ENCODE assay signal across 18 cellular contexts in the genomic region with DNA sequence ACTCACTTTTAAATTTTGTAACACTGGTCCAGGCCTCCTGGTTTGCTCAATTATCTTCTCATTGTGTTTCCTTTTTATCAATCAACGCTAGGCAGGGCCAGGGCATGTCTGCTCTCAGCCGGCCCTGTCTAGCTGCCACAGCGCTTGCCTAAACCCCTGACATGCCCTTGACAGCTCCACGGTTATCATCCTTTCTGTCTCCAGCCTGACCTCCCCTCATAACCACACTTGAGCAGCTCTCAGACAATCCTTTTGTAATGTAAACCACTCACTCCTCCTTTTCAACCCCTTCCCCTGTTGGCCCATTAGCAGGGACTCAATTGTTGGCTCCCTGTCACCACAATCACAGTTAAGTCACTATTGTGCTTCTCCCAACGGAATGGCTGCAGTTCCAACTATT.
DNase-seq lines count a peak whose midpoint lies in the region; ATAC-seq lines count a peak whose summit lies in the region.
"Had no signal": no experiment of that assay in that cellular context is flagged by ENCODE, and none has a peak within 500 bp of the region (broad histone marks: within the 10 kb centered on the region; RNA-seq: fewer than 3 reads in every experiment).

No MANE protein-coding gene starts in this region.

- no peaks in the 10 kb centered on the region for H3K9me3 ChIP-seq in NT2/D1 (ENCODE audit: insufficient read depth, low read length)
- H3K9me3 ChIP-seq: sigmoid colon, suprapubic skin had no signal

- no peaks in the 10 kb centered on the region for H3K27me3 ChIP-seq in NT2/D1 (ENCODE audit: insufficient read depth, insufficient read length)
- H3K27me3 ChIP-seq: sigmoid colon, suprapubic skin had no signal

- no peaks in the 10 kb centered on the region for H3K36me3 ChIP-seq in NT2/D1 (ENCODE audit: insufficient read depth, insufficient read length, low read length)
- H3K36me3 ChIP-seq: sigmoid colon, suprapubic skin had no signal

- H3K9ac ChIP-seq in NT2/D1 (ENCODE audit: insufficient read length, low read depth) = no peak overlapping the region

- no peak overlapping the region for H3K4me3 ChIP-seq in NT2/D1 (ENCODE audit: insufficient read length, low read depth)
- H3K4me3 ChIP-seq: sigmoid colon, SK-N-MC, suprapubic skin had no signal

- DNase-seq in DMS79 (lab: John Stamatoyannopoulos, UW) = peak; percentile 62
- peak; percentile 62 to 89 (median 81) for DNase-seq in NCI-H1417 (lab: John Stamatoyannopoulos, UW)
- peak; percentile 76 for DNase-seq in NT2/D1 (ENCODE audit: low read depth, low spot score)
- DNase-seq in left kidney (ENCODE audit: low read depth, low spot score) = peak; percentile 66
- DNase-seq in GM19238 (ENCODE audit: insufficient read length, low spot score) = no peak
- no peak for DNase-seq in mesenteric fat pad (ENCODE audit: low spot score)
- DNase-seq in HuH-7 (ENCODE audit: low spot score) = no peak
- DNase-seq: activated CD4-positive, alpha-beta T cell treated with anti-CD3 and anti-CD28 coated beads, Interleukin-2, amount 10 ng/mL, durations not matched to agents 24 days and 14 days; activated naive CD8-positive, alpha-beta T cell treated with anti-CD3 and anti-CD28 coated beads, Interleukin-2, amount 10 ng/mL, durations not matched to agents 7 days and 5 days; activated T-cell treated with anti-CD3 and anti-CD28 coated beads, Interleukin-2, amount 50 U/mL, for 1 hour; DMS 273 treated with DMSO at 0.1 percent for 48 hours; effector memory CD8-positive, alpha-beta T cell; Kasumi-1; occipital lobe; sigmoid colon had no signal

- H3K4me1 ChIP-seq in NT2/D1 (ENCODE audit: insufficient read depth, insufficient read length) = no peaks in the 10 kb centered on the region
- H3K4me1 ChIP-seq: sigmoid colon had no signal

- no peak for ATAC-seq in HG02870 (IDR thresholded peaks at IDR 0.05; ENCODE audit: unreplicated experiment)
- ATAC-seq: effector memory CD8-positive, alpha-beta T cell had no signal

Comparison
In these comparisons a context has a peak if more than half of its experiments do, and no peak if none do; other contexts are left out.
1. DNase-seq: peak in DMS79 (single experiment), NCI-H1417 (3 of 3), NT2/D1 (single experiment) and left kidney (single experiment); none in GM19238 (single experiment), mesenteric fat pad (single experiment) and HuH-7 (single experiment).